28 cellular contexts compared by ENCODE assay signal in genomic region chr1:171835891-171836290, GRCh38.
"Had no signal": no experiment of that assay in that cellular context is flagged by ENCODE, and none has a peak within 500 bp of the region (broad histone marks: within the 10 kb centered on the region; RNA-seq: fewer than 3 reads in every experiment).

No MANE protein-coding gene starts in this region.

- H3K36me3 ChIP-seq: stomach, suprapubic skin, thoracic aorta, thyroid gland, tibial artery, tibial nerve, transverse colon, upper lobe of left lung, upper lobe of right lung, uterus, vagina had no signal

- H3K27me3 Mint-ChIP-seq: stimulated activated memory B cell treated with anti-CD40 and anti-IgM and Interleukin-4, amounts not matched to agents 10 μg/mL and 1 μg/mL and 100 μg/mL, for 72 hours; stimulated activated naive B cell treated with anti-CD40 and anti-IgM and Interleukin-4, amounts not matched to agents 10 μg/mL and 1 μg/mL and 100 μg/mL, for 72 hours; stimulated activated naive CD8-positive, alpha-beta T cell treated with anti-CD3 and anti-CD28 coated beads, Interleukin-15, amount 100 ng/mL, for 72 hours; stimulated activated naive CD8-positive, alpha-beta T cell treated with anti-CD3 and anti-CD28 coated beads, Interleukin-15, Interleukin-2, amounts not matched to agents 100 ng/mL and 50 ng/mL, for 24 hours had no signal

- H3K4me3 Mint-ChIP-seq: stimulated activated memory B cell treated with anti-CD40 and anti-IgM and Interleukin-4, amounts not matched to agents 10 μg/mL and 1 μg/mL and 100 μg/mL, for 72 hours; stimulated activated naive B cell treated with anti-CD40 and anti-IgM and Interleukin-4, amounts not matched to agents 10 μg/mL and 1 μg/mL and 100 μg/mL, for 72 hours; stimulated activated naive CD8-positive, alpha-beta T cell treated with anti-CD3 and anti-CD28 coated beads, Interleukin-15, amount 100 ng/mL, for 72 hours; stimulated activated naive CD8-positive, alpha-beta T cell treated with anti-CD3 and anti-CD28 coated beads, Interleukin-15, Interleukin-2, amounts not matched to agents 100 ng/mL and 50 ng/mL, for 24 hours; type B pancreatic cell had no signal

- ATAC-seq: stimulated activated memory B cell treated with anti-CD40 and anti-IgM and Interleukin-4, amounts not matched to agents 10 μg/mL and 1 μg/mL and 100 μg/mL, for 72 hours; stimulated activated naive B cell treated with anti-CD40 and anti-IgM and Interleukin-4, amounts not matched to agents 10 μg/mL and 1 μg/mL and 100 μg/mL, for 72 hours; stimulated activated naive CD8-positive, alpha-beta T cell treated with anti-CD3 and anti-CD28 coated beads, Interleukin-15, amount 100 ng/mL, for 72 hours; stimulated activated naive CD8-positive, alpha-beta T cell treated with anti-CD3 and anti-CD28 coated beads, Interleukin-15, Interleukin-2, amounts not matched to agents 100 U/mL and 50 U/mL, for 24 hours; upper lobe of right lung had no signal

- H3K27ac ChIP-seq: stomach, suprapubic skin, testis, thoracic aorta, thyroid gland, tibial artery, tibial nerve, transverse colon, upper lobe of left lung, upper lobe of right lung, uterus, vagina had no signal

- H3K27ac Mint-ChIP-seq: stimulated activated memory B cell treated with anti-CD40 and anti-IgM and Interleukin-4, amounts not matched to agents 10 μg/mL and 1 μg/mL and 100 μg/mL, for 72 hours; stimulated activated naive B cell treated with anti-CD40 and anti-IgM and Interleukin-4, amounts not matched to agents 10 μg/mL and 1 μg/mL and 100 μg/mL, for 72 hours; stimulated activated naive CD8-positive, alpha-beta T cell treated with anti-CD3 and anti-CD28 coated beads, Interleukin-15, amount 100 ng/mL, for 72 hours; stimulated activated naive CD8-positive, alpha-beta T cell treated with anti-CD3 and anti-CD28 coated beads, Interleukin-15, Interleukin-2, amounts not matched to agents 100 ng/mL and 50 ng/mL, for 24 hours; type B pancreatic cell had no signal

- DNase-seq: stimulated activated CD4-positive, alpha-beta T cell treated with anti-CD3 and anti-CD28 coated beads, Interleukin-2, amount 100 ng/mL, for 48 hours; stimulated activated CD4-positive, alpha-beta T cell treated with anti-CD3 and anti-CD28 coated beads, Interleukin-4, amount 100 ng/mL, for 1 hour; stimulated activated CD4-positive, alpha-beta T cell treated with anti-CD3 and anti-CD28 coated beads, Interleukin-4, amount 100 ng/mL, for 24 hours; stimulated activated CD4-positive, alpha-beta T cell treated with anti-CD3 and anti-CD28 coated beads, Interleukin-4, amount 100 ng/mL, for 4 hours; stimulated activated CD8-positive, alpha-beta memory T cell treated with anti-CD3 and anti-CD28 coated beads, Interleukin-4, amount 100 ng/mL, for 48 hours; stimulated activated naive B cell treated with anti-CD40 and anti-IgM and Interleukin-4, amounts not matched to agents 10 μg/mL and 1 μg/mL and 100 μg/mL, for 72 hours; stimulated activated naive CD4-positive, alpha-beta T cell; stimulated activated naive CD4-positive, alpha-beta T cell treated with Interleukin-2 at 50 U/mL for 16 hours; stimulated activated naive CD8-positive, alpha-beta T cell treated with anti-CD3 and anti-CD28 coated beads, Interleukin-15, amount 100 ng/mL, for 72 hours; stimulated activated naive CD8-positive, alpha-beta T cell treated with anti-CD3 and anti-CD28 coated beads, Interleukin-15, Interleukin-2, amounts not matched to agents 100 U/mL and 50 U/mL, for 24 hours; stomach; substantia nigra; testis; thyroid gland; tibial artery; transverse colon; trophoblast cell; upper lobe of left lung; upper lobe of right lung; uterus had no signal

- H3K36me3 Mint-ChIP-seq: stimulated activated memory B cell treated with anti-CD40 and anti-IgM and Interleukin-4, amounts not matched to agents 10 μg/mL and 1 μg/mL and 100 μg/mL, for 72 hours; stimulated activated naive B cell treated with anti-CD40 and anti-IgM and Interleukin-4, amounts not matched to agents 10 μg/mL and 1 μg/mL and 100 μg/mL, for 72 hours had no signal

- H3K9me3 Mint-ChIP-seq: stimulated activated memory B cell treated with anti-CD40 and anti-IgM and Interleukin-4, amounts not matched to agents 10 μg/mL and 1 μg/mL and 100 μg/mL, for 72 hours; stimulated activated naive B cell treated with anti-CD40 and anti-IgM and Interleukin-4, amounts not matched to agents 10 μg/mL and 1 μg/mL and 100 μg/mL, for 72 hours; stimulated activated naive CD8-positive, alpha-beta T cell treated with anti-CD3 and anti-CD28 coated beads, Interleukin-15, amount 100 ng/mL, for 72 hours; stimulated activated naive CD8-positive, alpha-beta T cell treated with anti-CD3 and anti-CD28 coated beads, Interleukin-15, Interleukin-2, amounts not matched to agents 100 ng/mL and 50 ng/mL, for 24 hours; type B pancreatic cell had no signal

- H3K27me3 ChIP-seq: stomach, suprapubic skin, testis, thyroid gland, tibial artery, tibial nerve, transverse colon, upper lobe of left lung, upper lobe of right lung, uterus, vagina had no signal

- H3K4me3 ChIP-seq: stomach, suprapubic skin, testis, thoracic aorta, thyroid gland, tibial artery, tibial nerve, transverse colon, upper lobe of left lung, upper lobe of right lung, uterus, vagina had no signal

- H3K4me1 ChIP-seq: suprapubic skin, thyroid gland, tibial artery, tibial nerve, transverse colon, upper lobe of right lung, uterus had no signal

- FAIRE-seq: urothelium cell line had no signal

- H3K9me3 ChIP-seq: suprapubic skin, testis, thoracic aorta, thyroid gland, transverse colon, upper lobe of left lung, upper lobe of right lung, uterus, vagina had no signal
